In genomic region chr1:44354840-44355581, GRCh38 we compare ENCODE assay signal across 8 cellular contexts. TPM values are rescaled to one million over a fixed set of nuclear protein-coding genes. Genes with fewer than 3 reads are reported as not detected.
DNase-seq lines count a peak whose midpoint lies in the region; ATAC-seq and TF ChIP-seq lines count a peak whose summit lies in the region.

TSS of gene ERI3 (minus strand) at chr1:44355257. CDS start at chr1:44355026, 231 bp downstream.

- H3K9ac ChIP-seq in fibroblast of lung (ENCODE audit: insufficient read depth, low read length), result peak within 1 kb of the TSS; percentile 83

- H3K9me3 ChIP-seq in fibroblast of lung (ENCODE audit: control insufficient read depth, insufficient read depth, low read depth, low read length), result no peaks in the 10 kb centered on the region
- H3K9me3 ChIP-seq in naive thymus-derived CD4-positive, alpha-beta T cell (ENCODE audit: control insufficient read depth in 2 of 3, low read length in 3 of 3), result no peaks in the 10 kb centered on the region

- H3K27me3 ChIP-seq in fibroblast of lung (ENCODE audit: control insufficient read depth, insufficient read depth, low read length), result no peaks in the 10 kb centered on the region
- no peaks in the 10 kb centered on the region for H3K27me3 ChIP-seq in naive thymus-derived CD4-positive, alpha-beta T cell (ENCODE audit: control insufficient read depth in 2 of 2, insufficient read depth in 2 of 2, low read length in 2 of 2)

- no peak for TF ChIP-seq CTCF in LNCaP clone FGC (IDR thresholded peaks at IDR 0.05; ENCODE audit: control insufficient read depth, extremely low read depth, insufficient read depth)
- no peak for TF ChIP-seq CTCF in RWPE1 (conservative IDR thresholded peaks at IDR 0.05; ENCODE audit: low read depth)
- no peak for TF ChIP-seq CTCF in fibroblast of lung (conservative IDR thresholded peaks at IDR 0.05 in 1 of 2, IDR thresholded peaks at IDR 0.05 in 1 of 2; ENCODE audit: low read depth in 1 of 2, low read length in 2 of 2)

- peak within 1 kb of the TSS; percentile 68 for H3K4me2 ChIP-seq in fibroblast of lung (ENCODE audit: extremely low read depth, insufficient read depth, low read length)

- intact Hi-C loops in naive thymus-derived CD4-positive, alpha-beta T cell (cut with micrococcal nuclease), result loop anchor here (1.0 to 10.0 kb wide), 8 partner anchors 50 to 1330 kb away; partner anchors contain the start of genes DMAP1 (in 2 of the 2), ARMH1 (in 1 of the 2), GPBP1L1 (in 1 of the 2) and KIF2C (in 1 of the 2)

- H4K20me1 ChIP-seq in fibroblast of lung (ENCODE audit: control insufficient read depth, extremely low read depth, insufficient read depth, low read length), result no peaks in the 10 kb centered on the region

- CTCF ChIA-PET in RWPE1 (lab: Yijun Ruan, JAX), result no interaction called here
- CTCF ChIA-PET in naive thymus-derived CD4-positive, alpha-beta T cell (lab: Charles Lee), result no interaction called here

- peak within 1 kb of the TSS; percentile 94 for H3K27ac Mint-ChIP-seq in activated T-helper 17 cell treated with anti-CD3 and anti-CD28 coated beads, Interleukin-2, amount 50 U/mL, for 72 hours
- H3K27ac Mint-ChIP-seq in naive thymus-derived CD4-positive, alpha-beta T cell, result peak within 1 kb of the TSS; percentile 87 to 94 (median 90)
- H3K27ac Mint-ChIP-seq in stimulated activated naive B cell treated with anti-CD40 and anti-IgM and Interleukin-4, amounts not matched to agents 10 μg/mL and 1 μg/mL and 100 μg/mL, for 72 hours, result peak within 1 kb of the TSS; percentile 92

- no peaks in the 10 kb centered on the region for H3K9me3 Mint-ChIP-seq in activated T-helper 17 cell treated with anti-CD3 and anti-CD28 coated beads, Interleukin-2, amount 50 U/mL, for 72 hours
- no peaks in the 10 kb centered on the region for H3K9me3 Mint-ChIP-seq in naive thymus-derived CD4-positive, alpha-beta T cell
- no peaks in the 10 kb centered on the region for H3K9me3 Mint-ChIP-seq in stimulated activated naive B cell treated with anti-CD40 and anti-IgM and Interleukin-4, amounts not matched to agents 10 μg/mL and 1 μg/mL and 100 μg/mL, for 72 hours

- H3K27ac ChIP-seq in RWPE1 (peak within 1 kb of the TSS; percentile 60), fibroblast of lung (ENCODE audit: insufficient read depth, low read length) (peak within 1 kb of the TSS; percentile 72)
- peak within 1 kb of the TSS; percentile 82 for H3K27ac ChIP-seq in naive thymus-derived CD4-positive, alpha-beta T cell (ENCODE audit: low read depth, low read length)

- H3K4me1 Mint-ChIP-seq in activated T-helper 17 cell treated with anti-CD3 and anti-CD28 coated beads, Interleukin-2, amount 50 U/mL, for 72 hours, result peaks cover 14% of the 10 kb centered on the region
- peaks cover 15 to 52% (median 46%) of the 10 kb centered on the region in 7 donors for H3K4me1 Mint-ChIP-seq in naive thymus-derived CD4-positive, alpha-beta T cell
- H3K4me1 Mint-ChIP-seq in stimulated activated naive B cell treated with anti-CD40 and anti-IgM and Interleukin-4, amounts not matched to agents 10 μg/mL and 1 μg/mL and 100 μg/mL, for 72 hours, result peaks cover 9 to 31% of the 10 kb centered on the region in 2 donors

- peaks cover 5% of the 10 kb centered on the region for H3K79me2 ChIP-seq in fibroblast of lung (ENCODE audit: control insufficient read depth, insufficient read depth, low read length)

- ATAC-seq in activated T-helper 17 cell treated with anti-CD3 and anti-CD28 coated beads, Interleukin-2, amount 50 U/mL, for 72 hours (replicated peaks), result peak; percentile 100
- ATAC-seq in naive thymus-derived CD4-positive, alpha-beta T cell, result peak; percentile 100
- peak; percentile 99 to 100 for ATAC-seq in stimulated activated naive B cell treated with anti-CD40 and anti-IgM and Interleukin-4, amounts not matched to agents 10 μg/mL and 1 μg/mL and 100 μg/mL, for 72 hours (replicated peaks)

- H3K36me3 ChIP-seq in fibroblast of lung (ENCODE audit: control insufficient read depth, insufficient read depth, low read length), result no peaks in the 10 kb centered on the region
- H3K36me3 ChIP-seq in naive thymus-derived CD4-positive, alpha-beta T cell (ENCODE audit: control insufficient read depth in 2 of 3, insufficient read depth in 3 of 3, low read length in 3 of 3), result no peaks in the 10 kb centered on the region

- H3K4me3 Mint-ChIP-seq in activated T-helper 17 cell treated with anti-CD3 and anti-CD28 coated beads, Interleukin-2, amount 50 U/mL, for 72 hours, result peak within 1 kb of the TSS; percentile 91
- H3K4me3 Mint-ChIP-seq in naive thymus-derived CD4-positive, alpha-beta T cell, result peak within 1 kb of the TSS; percentile 83 to 98 (median 96)
- peak within 1 kb of the TSS; percentile 90 to 93 for H3K4me3 Mint-ChIP-seq in stimulated activated naive B cell treated with anti-CD40 and anti-IgM and Interleukin-4, amounts not matched to agents 10 μg/mL and 1 μg/mL and 100 μg/mL, for 72 hours

- no peaks in the 10 kb centered on the region for H3K4me1 ChIP-seq in fibroblast of lung (ENCODE audit: control insufficient read depth, extremely low read depth, insufficient read depth, low read length)
- peaks cover 11 to 12% of the 10 kb centered on the region in 2 donors for H3K4me1 ChIP-seq in naive thymus-derived CD4-positive, alpha-beta T cell (ENCODE audit: control insufficient read depth in 2 of 2, insufficient read depth in 2 of 2, low read length in 2 of 2)

- peak; percentile 99 for DNase-seq in Daoy (ENCODE audit: low read depth)
- peak; percentile 89 for DNase-seq in GOT3 (lab: John Stamatoyannopoulos, UW)
- DNase-seq in LNCaP clone FGC (ENCODE audit: low read depth), result peak; percentile 89
- DNase-seq in RWPE1 (ENCODE audit: low spot score), result peak; percentile 99
- peak; percentile 97 for DNase-seq in fibroblast of lung (ENCODE audit: low read depth in 2 of 2)
- DNase-seq in naive thymus-derived CD4-positive, alpha-beta T cell, result peak; percentile 91 to 97 (median 95)
- peak; percentile 96 for DNase-seq in stimulated activated naive B cell treated with anti-CD40 and anti-IgM and Interleukin-4, amounts not matched to agents 10 μg/mL and 1 μg/mL and 100 μg/mL, for 72 hours

- H3K4me3 ChIP-seq in LNCaP clone FGC (ENCODE audit: low read depth, low read length) (peak within 1 kb of the TSS; percentile 90), fibroblast of lung (replicated peaks in 1 of 4; ENCODE audit: control extremely low read depth in 1 of 4, insufficient read depth in 1 of 4, low read depth in 3 of 4, low read length in 4 of 4) (peak within 1 kb of the TSS; percentile 64 to 85 (median 76))
- H3K4me3 ChIP-seq in naive thymus-derived CD4-positive, alpha-beta T cell (ENCODE audit: low read length), result peak within 1 kb of the TSS; percentile 83

- H2AFZ ChIP-seq in fibroblast of lung (ENCODE audit: low read length), result peak within 1 kb of the TSS; percentile 88

- peaks cover 6% of the 10 kb centered on the region for H3K36me3 Mint-ChIP-seq in activated T-helper 17 cell treated with anti-CD3 and anti-CD28 coated beads, Interleukin-2, amount 50 U/mL, for 72 hours (ENCODE audit: low read depth)
- peaks cover 0 to 10% (median 0%) of the 10 kb centered on the region in 5 donors for H3K36me3 Mint-ChIP-seq in naive thymus-derived CD4-positive, alpha-beta T cell
- H3K36me3 Mint-ChIP-seq in stimulated activated naive B cell treated with anti-CD40 and anti-IgM and Interleukin-4, amounts not matched to agents 10 μg/mL and 1 μg/mL and 100 μg/mL, for 72 hours, result peaks cover 0 to 4% of the 10 kb centered on the region in 2 donors

- H3K27me3 Mint-ChIP-seq in activated T-helper 17 cell treated with anti-CD3 and anti-CD28 coated beads, Interleukin-2, amount 50 U/mL, for 72 hours, result no peaks in the 10 kb centered on the region
- H3K27me3 Mint-ChIP-seq in naive thymus-derived CD4-positive, alpha-beta T cell, result no peaks in the 10 kb centered on the region
- H3K27me3 Mint-ChIP-seq in stimulated activated naive B cell treated with anti-CD40 and anti-IgM and Interleukin-4, amounts not matched to agents 10 μg/mL and 1 μg/mL and 100 μg/mL, for 72 hours, result no peaks in the 10 kb centered on the region

- POLR2A ChIA-PET in RWPE1 (lab: Yijun Ruan, JAX; ENCODE audit: low non-redundant PET), result no interaction called here
- POLR2A ChIA-PET in naive thymus-derived CD4-positive, alpha-beta T cell (lab: Charles Lee), result interaction anchor here (1.7 kb wide), 1 partner anchor 10 kb away, joined by 4 read pairs; no protein-coding TSS in a partner anchor

RNA-seq across cellular contexts. Expression of gene ERI3, which starts in this region (rescaled TPM):
- total RNA-seq in Daoy (2014; rRNA removed; shearing (Covaris generic)), result 93.3 and 101 TPM in 2 replicates
- total RNA-seq in activated T-helper 17 cell treated with anti-CD3 and anti-CD28 coated beads, Interleukin-2, amount 50 U/mL, for 72 hours, result 10 to 100 TPM; 30.7 to 41.8 TPM
- total RNA-seq in fibroblast of lung, result 39.0 and 44.9 TPM in 2 replicates
- polyA plus RNA-seq in fibroblast of lung, result 43.4 and 48.0 TPM in 2 replicates
- polyA plus RNA-seq in fibroblast of lung (2012), result 41.7 and 54.9 TPM in 2 replicates
- polyA minus RNA-seq in fibroblast of lung (ENCODE audit: low replicate concordance), result 70.2 and 74.4 TPM in 2 replicates
- 10 to 100 TPM; 28.7 to 37.7 (median 36.2) TPM for total RNA-seq in naive thymus-derived CD4-positive, alpha-beta T cell
- polyA plus RNA-seq in naive thymus-derived CD4-positive, alpha-beta T cell, result 10 to 100 TPM; 33.6 to 40.4 TPM

Comparison
In these comparisons a context has a peak if more than half of its experiments do, and no peak if none do; other contexts are left out.
1. Peak in every context shown above with its lines: DNase-seq, ATAC-seq, H3K4me3 ChIP-seq and H3K27ac ChIP-seq.